ENCODE assay signal across 21 cellular contexts in genomic region chr5:141646026-141646425, GRCh38.
"Had no signal": no experiment of that assay in that cellular context is flagged by ENCODE, and none has a peak within 500 bp of the region (broad histone marks: within the 10 kb centered on the region; RNA-seq: fewer than 3 reads in every experiment).

No MANE protein-coding gene starts in this region.

- H3K9me3 ChIP-seq: adrenal gland, left lung, spleen, tibial artery, vagina had no signal

- H3K4me3 ChIP-seq: adrenal gland, left lung, spleen, tibial artery, vagina had no signal

- H3K27ac ChIP-seq: adrenal gland, foreskin keratinocyte, left lung, spleen, tibial artery, vagina had no signal

- H3K27ac Mint-ChIP-seq: activated CD4-positive, alpha-beta memory T cell treated with anti-CD3 and anti-CD28 coated beads, Interleukin-2, amount 10 ng/mL, durations not matched to agents 7 days and 5 days; activated CD8-positive, alpha-beta memory T cell treated with anti-CD3 and anti-CD28 coated beads, Interleukin-2, amount 10 ng/mL, durations not matched to agents 7 days and 5 days; nephron; WTC11 had no signal

- H3K4me3 Mint-ChIP-seq: activated CD4-positive, alpha-beta memory T cell treated with anti-CD3 and anti-CD28 coated beads, Interleukin-2, amount 10 ng/mL, durations not matched to agents 7 days and 5 days; activated CD8-positive, alpha-beta memory T cell treated with anti-CD3 and anti-CD28 coated beads, Interleukin-2, amount 10 ng/mL, durations not matched to agents 7 days and 5 days; activated T-cell treated with anti-CD3 and anti-CD28 coated beads, Interleukin-2, amount 50 U/mL, for 4 hours; nephron; WTC11 had no signal

- H3K27me3 ChIP-seq: adrenal gland, foreskin keratinocyte, left lung, spleen, tibial artery, vagina had no signal

- DNase-seq: activated CD4-positive, alpha-beta memory T cell treated with anti-CD3 and anti-CD28 coated beads, Interleukin-2, amount 10 ng/mL, durations not matched to agents 7 days and 5 days; activated CD4-positive, alpha-beta T cell treated with anti-CD3 and anti-CD28 coated beads for 4 hours; activated CD8-positive, alpha-beta memory T cell treated with anti-CD3 and anti-CD28 coated beads, Interleukin-2, amount 10 ng/mL, durations not matched to agents 7 days and 5 days; activated effector memory CD4-positive, alpha-beta T cell treated with anti-CD3 and anti-CD28 coated beads, Interleukin-2, amount 50 U/mL, for 16 hours; activated naive CD4-positive, alpha-beta T cell treated with anti-CD3 and anti-CD28 coated beads, Interleukin-2, amount 50 U/mL, for 16 hours; activated T-cell treated with anti-CD3 and anti-CD28 coated beads, Interleukin-2, amount 50 U/mL, for 4 hours; adrenal gland; dermis blood vessel endothelial cell; effector memory CD4-positive, alpha-beta T cell; kidney; left lung; midbrain; retina; spleen; stimulated activated CD4-positive, alpha-beta T cell treated with anti-CD3 and anti-CD28 coated beads, Interleukin-4, amount 100 ng/mL, for 4 hours; stimulated activated naive CD4-positive, alpha-beta T cell; tibial artery had no signal

- ATAC-seq: activated CD8-positive, alpha-beta memory T cell treated with anti-CD3 and anti-CD28 coated beads, Interleukin-2, amount 10 ng/mL, durations not matched to agents 7 days and 5 days; activated T-cell treated with anti-CD3 and anti-CD28 coated beads, Interleukin-2, amount 50 U/mL, for 4 hours; foreskin keratinocyte; left lung; WTC11 had no signal

- H3K4me1 ChIP-seq: adrenal gland, foreskin keratinocyte had no signal

- H3K9me3 Mint-ChIP-seq: activated CD4-positive, alpha-beta memory T cell treated with anti-CD3 and anti-CD28 coated beads, Interleukin-2, amount 10 ng/mL, durations not matched to agents 7 days and 5 days; activated T-cell treated with anti-CD3 and anti-CD28 coated beads, Interleukin-2, amount 50 U/mL, for 4 hours; nephron; WTC11 had no signal

- H3K4me1 Mint-ChIP-seq: nephron had no signal

- H3K27me3 Mint-ChIP-seq: activated CD4-positive, alpha-beta memory T cell treated with anti-CD3 and anti-CD28 coated beads, Interleukin-2, amount 10 ng/mL, durations not matched to agents 7 days and 5 days; activated CD8-positive, alpha-beta memory T cell treated with anti-CD3 and anti-CD28 coated beads, Interleukin-2, amount 10 ng/mL, durations not matched to agents 7 days and 5 days had no signal
